In the genomic region with DNA sequence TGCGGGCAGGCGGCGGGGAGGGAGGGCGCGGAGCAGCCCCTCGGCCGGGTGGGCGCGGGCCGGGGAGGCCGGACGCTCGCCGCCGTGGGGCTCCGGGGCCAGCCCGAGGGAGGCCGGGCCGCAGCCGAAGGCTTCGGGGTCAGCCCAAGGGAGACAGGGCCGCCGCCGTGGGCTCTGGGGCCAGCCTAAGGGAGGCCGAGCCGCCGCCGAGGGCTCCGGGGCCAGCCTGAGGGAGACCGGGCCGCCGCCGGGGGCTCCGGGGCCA, we compare ENCODE assay signal across 2 cellular contexts.
TF ChIP-seq lines count a peak whose summit lies in the region.

No MANE protein-coding gene starts in this region.

TF ChIP-seq in GM12878, 131 proteins besides CTCF, POLR2A, EP300 and RAD21:
- TF ChIP-seq POLR2AphosphoS5 (IDR thresholded peaks at IDR 0.05; ENCODE audit: low read length), result 0 out of 2 replicates have a peak, but pooled peaks have one; percentile 5
- TF ChIP-seq, protein P1, sequence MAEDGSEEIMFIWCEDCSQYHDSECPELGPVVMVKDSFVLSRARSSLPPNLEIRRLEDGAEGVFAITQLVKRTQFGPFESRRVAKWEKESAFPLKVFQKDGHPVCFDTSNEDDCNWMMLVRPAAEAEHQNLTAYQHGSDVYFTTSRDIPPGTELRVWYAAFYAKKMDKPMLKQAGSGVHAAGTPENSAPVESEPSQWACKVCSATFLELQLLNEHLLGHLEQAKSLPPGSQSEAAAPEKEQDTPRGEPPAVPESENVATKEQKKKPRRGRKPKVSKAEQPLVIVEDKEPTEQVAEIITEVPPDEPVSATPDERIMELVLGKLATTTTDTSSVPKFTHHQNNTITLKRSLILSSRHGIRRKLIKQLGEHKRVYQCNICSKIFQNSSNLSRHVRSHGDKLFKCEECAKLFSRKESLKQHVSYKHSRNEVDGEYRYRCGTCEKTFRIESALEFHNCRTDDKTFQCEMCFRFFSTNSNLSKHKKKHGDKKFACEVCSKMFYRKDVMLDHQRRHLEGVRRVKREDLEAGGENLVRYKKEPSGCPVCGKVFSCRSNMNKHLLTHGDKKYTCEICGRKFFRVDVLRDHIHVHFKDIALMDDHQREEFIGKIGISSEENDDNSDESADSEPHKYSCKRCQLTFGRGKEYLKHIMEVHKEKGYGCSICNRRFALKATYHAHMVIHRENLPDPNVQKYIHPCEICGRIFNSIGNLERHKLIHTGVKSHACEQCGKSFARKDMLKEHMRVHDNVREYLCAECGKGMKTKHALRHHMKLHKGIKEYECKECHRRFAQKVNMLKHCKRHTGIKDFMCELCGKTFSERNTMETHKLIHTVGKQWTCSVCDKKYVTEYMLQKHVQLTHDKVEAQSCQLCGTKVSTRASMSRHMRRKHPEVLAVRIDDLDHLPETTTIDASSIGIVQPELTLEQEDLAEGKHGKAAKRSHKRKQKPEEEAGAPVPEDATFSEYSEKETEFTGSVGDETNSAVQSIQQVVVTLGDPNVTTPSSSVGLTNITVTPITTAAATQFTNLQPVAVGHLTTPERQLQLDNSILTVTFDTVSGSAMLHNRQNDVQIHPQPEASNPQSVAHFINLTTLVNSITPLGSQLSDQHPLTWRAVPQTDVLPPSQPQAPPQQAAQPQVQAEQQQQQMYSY (CRISPR knock-in tag; IDR thresholded peaks at IDR 0.05), result no peak
TF ChIP-seq in GM12878: peak in this region for 1.

TF ChIP-seq in HepG2, 621 proteins besides CTCF, POLR2A, EP300 and RAD21:
- TF ChIP-seq KMT2B (CRISPR knock-in tag; IDR thresholded peaks at IDR 0.05), result no peak
- TF ChIP-seq KLF12 (CRISPR knock-in tag; IDR thresholded peaks at IDR 0.05; ENCODE audit: borderline replicate concordance), result peak; percentile 18; the same call in 1 of the 2 replicates
- 0 out of 2 replicates have a peak, but pooled peaks have one; percentile 11 for TF ChIP-seq EED (CRISPR knock-in tag; IDR thresholded peaks at IDR 0.05)
- no peak for TF ChIP-seq MTF1 (CRISPR knock-in tag; IDR thresholded peaks at IDR 0.05)
- peak; percentile 19; the same call in 1 of the 2 replicates for TF ChIP-seq ZNF670 (CRISPR knock-in tag; IDR thresholded peaks at IDR 0.05; ENCODE audit: borderline replicate concordance)
- TF ChIP-seq, protein P2, sequence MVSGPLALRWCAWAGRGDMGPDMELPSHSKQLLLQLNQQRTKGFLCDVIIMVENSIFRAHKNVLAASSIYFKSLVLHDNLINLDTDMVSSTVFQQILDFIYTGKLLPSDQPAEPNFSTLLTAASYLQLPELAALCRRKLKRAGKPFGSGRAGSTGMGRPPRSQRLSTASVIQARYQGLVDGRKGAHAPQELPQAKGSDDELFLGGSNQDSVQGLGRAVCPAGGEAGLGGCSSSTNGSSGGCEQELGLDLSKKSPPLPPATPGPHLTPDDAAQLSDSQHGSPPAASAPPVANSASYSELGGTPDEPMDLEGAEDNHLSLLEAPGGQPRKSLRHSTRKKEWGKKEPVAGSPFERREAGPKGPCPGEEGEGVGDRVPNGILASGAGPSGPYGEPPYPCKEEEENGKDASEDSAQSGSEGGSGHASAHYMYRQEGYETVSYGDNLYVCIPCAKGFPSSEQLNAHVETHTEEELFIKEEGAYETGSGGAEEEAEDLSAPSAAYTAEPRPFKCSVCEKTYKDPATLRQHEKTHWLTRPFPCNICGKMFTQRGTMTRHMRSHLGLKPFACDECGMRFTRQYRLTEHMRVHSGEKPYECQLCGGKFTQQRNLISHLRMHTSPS (CRISPR knock-in tag; IDR thresholded peaks at IDR 0.05; ENCODE audit: low read depth), result no peak
- TF ChIP-seq, protein P3, sequence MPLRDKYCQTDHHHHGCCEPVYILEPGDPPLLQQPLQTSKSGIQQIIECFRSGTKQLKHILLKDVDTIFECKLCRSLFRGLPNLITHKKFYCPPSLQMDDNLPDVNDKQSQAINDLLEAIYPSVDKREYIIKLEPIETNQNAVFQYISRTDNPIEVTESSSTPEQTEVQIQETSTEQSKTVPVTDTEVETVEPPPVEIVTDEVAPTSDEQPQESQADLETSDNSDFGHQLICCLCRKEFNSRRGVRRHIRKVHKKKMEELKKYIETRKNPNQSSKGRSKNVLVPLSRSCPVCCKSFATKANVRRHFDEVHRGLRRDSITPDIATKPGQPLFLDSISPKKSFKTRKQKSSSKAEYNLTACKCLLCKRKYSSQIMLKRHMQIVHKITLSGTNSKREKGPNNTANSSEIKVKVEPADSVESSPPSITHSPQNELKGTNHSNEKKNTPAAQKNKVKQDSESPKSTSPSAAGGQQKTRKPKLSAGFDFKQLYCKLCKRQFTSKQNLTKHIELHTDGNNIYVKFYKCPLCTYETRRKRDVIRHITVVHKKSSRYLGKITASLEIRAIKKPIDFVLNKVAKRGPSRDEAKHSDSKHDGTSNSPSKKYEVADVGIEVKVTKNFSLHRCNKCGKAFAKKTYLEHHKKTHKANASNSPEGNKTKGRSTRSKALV (CRISPR knock-in tag; IDR thresholded peaks at IDR 0.05), result 0 out of 2 replicates have a peak, but pooled peaks have one; percentile 23
- no peak for TF ChIP-seq CCAR2 (optimal IDR thresholded peaks at IDR 0.05; ENCODE audit: low read depth, low read length)
- peak; percentile 6; the same call in 1 of the 2 replicates for TF ChIP-seq ZFY (CRISPR knock-in tag; IDR thresholded peaks at IDR 0.05)
- no peak for TF ChIP-seq ZNF10 (CRISPR knock-in tag; IDR thresholded peaks at IDR 0.05; ENCODE audit: borderline replicate concordance, low read depth)
- TF ChIP-seq ZNF564 (CRISPR knock-in tag; IDR thresholded peaks at IDR 0.05), result peak; percentile 52; the same call in 1 of the 2 replicates
- TF ChIP-seq MTF2 (CRISPR knock-in tag; IDR thresholded peaks at IDR 0.05; ENCODE audit: borderline replicate concordance), result 0 out of 2 replicates have a peak, but pooled peaks have one; percentile 40
- no peak for TF ChIP-seq ZNF552 (CRISPR knock-in tag; IDR thresholded peaks at IDR 0.05; ENCODE audit: borderline replicate concordance)
- TF ChIP-seq RBFOX2 (IDR thresholded peaks at IDR 0.05; ENCODE audit: low read depth, low read length), result peak; percentile 80; the same call in 1 of the 2 replicates
- TF ChIP-seq HOXD1 (CRISPR knock-in tag; IDR thresholded peaks at IDR 0.05), result no peak
- peak; percentile 45; the same call in 1 of the 2 replicates for TF ChIP-seq ZFX (CRISPR knock-in tag; IDR thresholded peaks at IDR 0.05; ENCODE audit: low read depth)
- TF ChIP-seq ZNF572 (CRISPR knock-in tag; IDR thresholded peaks at IDR 0.05), result no peak
- TF ChIP-seq ZNF547 (CRISPR knock-in tag; IDR thresholded peaks at IDR 0.05), result 0 out of 2 replicates have a peak, but pooled peaks have one; percentile 4
- no peak for TF ChIP-seq FOXP1 (IDR thresholded peaks at IDR 0.05)
- TF ChIP-seq FOXP1 (CRISPR knock-in tag; IDR thresholded peaks at IDR 0.05), result no peak
- TF ChIP-seq KDM6A (CRISPR knock-in tag; IDR thresholded peaks at IDR 0.05; ENCODE audit: low read depth), result no peak
- TF ChIP-seq, protein P4, sequence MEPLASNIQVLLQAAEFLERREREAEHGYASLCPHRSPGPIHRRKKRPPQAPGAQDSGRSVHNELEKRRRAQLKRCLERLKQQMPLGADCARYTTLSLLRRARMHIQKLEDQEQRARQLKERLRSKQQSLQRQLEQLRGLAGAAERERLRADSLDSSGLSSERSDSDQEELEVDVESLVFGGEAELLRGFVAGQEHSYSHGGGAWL (CRISPR knock-in tag; IDR thresholded peaks at IDR 0.05), result no peak
- TF ChIP-seq ZNF331 (CRISPR knock-in tag; IDR thresholded peaks at IDR 0.05), result no peak
- TF ChIP-seq ZKSCAN5 (CRISPR knock-in tag; IDR thresholded peaks at IDR 0.05), result no peak
- TF ChIP-seq ZFAT (CRISPR knock-in tag; conservative IDR thresholded peaks at IDR 0.05), result no peak
- TF ChIP-seq, protein P5, sequence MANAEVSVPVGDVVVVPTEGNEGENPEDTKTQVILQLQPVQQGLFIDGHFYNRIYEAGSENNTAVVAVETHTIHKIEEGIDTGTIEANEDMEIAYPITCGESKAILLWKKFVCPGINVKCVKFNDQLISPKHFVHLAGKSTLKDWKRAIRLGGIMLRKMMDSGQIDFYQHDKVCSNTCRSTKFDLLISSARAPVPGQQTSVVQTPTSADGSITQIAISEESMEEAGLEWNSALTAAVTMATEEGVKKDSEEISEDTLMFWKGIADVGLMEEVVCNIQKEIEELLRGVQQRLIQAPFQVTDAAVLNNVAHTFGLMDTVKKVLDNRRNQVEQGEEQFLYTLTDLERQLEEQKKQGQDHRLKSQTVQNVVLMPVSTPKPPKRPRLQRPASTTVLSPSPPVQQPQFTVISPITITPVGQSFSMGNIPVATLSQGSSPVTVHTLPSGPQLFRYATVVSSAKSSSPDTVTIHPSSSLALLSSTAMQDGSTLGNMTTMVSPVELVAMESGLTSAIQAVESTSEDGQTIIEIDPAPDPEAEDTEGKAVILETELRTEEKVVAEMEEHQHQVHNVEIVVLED (CRISPR knock-in tag; IDR thresholded peaks at IDR 0.05; ENCODE audit: borderline replicate concordance), result 0 out of 2 replicates have a peak, but pooled peaks have one; percentile 4
- TF ChIP-seq SP140L (CRISPR knock-in tag; IDR thresholded peaks at IDR 0.05; ENCODE audit: borderline replicate concordance), result no peak
- TF ChIP-seq, protein P6, sequence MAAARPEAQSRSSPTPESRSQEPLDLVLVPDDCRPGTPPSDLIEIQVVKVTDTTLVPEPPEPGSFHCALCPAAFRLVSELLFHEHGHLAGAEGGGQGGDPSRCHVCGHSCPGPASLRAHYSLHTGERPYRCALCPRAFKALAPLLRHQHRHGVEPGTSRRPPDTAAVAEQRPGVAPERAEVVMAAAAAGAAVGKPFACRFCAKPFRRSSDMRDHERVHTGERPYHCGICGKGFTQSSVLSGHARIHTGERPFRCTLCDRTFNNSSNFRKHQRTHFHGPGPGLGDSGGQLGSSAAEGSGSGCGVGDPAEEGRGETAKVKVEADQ (CRISPR knock-in tag; IDR thresholded peaks at IDR 0.05; ENCODE audit: borderline replicate concordance), result 0 out of 2 replicates have a peak, but pooled peaks have one; percentile 15
- peak; percentile 22 for TF ChIP-seq HNRNPLL (IDR thresholded peaks at IDR 0.05; ENCODE audit: low read depth, low read length, poor library complexity, severe bottlenecking)
- TF ChIP-seq KAT8 (CRISPR knock-in tag; IDR thresholded peaks at IDR 0.05), result 0 out of 2 replicates have a peak, but pooled peaks have one; percentile 5
- TF ChIP-seq ZNF777 (CRISPR knock-in tag; IDR thresholded peaks at IDR 0.05), result 0 out of 2 replicates have a peak, but pooled peaks have one; percentile 8
- TF ChIP-seq, protein P7, sequence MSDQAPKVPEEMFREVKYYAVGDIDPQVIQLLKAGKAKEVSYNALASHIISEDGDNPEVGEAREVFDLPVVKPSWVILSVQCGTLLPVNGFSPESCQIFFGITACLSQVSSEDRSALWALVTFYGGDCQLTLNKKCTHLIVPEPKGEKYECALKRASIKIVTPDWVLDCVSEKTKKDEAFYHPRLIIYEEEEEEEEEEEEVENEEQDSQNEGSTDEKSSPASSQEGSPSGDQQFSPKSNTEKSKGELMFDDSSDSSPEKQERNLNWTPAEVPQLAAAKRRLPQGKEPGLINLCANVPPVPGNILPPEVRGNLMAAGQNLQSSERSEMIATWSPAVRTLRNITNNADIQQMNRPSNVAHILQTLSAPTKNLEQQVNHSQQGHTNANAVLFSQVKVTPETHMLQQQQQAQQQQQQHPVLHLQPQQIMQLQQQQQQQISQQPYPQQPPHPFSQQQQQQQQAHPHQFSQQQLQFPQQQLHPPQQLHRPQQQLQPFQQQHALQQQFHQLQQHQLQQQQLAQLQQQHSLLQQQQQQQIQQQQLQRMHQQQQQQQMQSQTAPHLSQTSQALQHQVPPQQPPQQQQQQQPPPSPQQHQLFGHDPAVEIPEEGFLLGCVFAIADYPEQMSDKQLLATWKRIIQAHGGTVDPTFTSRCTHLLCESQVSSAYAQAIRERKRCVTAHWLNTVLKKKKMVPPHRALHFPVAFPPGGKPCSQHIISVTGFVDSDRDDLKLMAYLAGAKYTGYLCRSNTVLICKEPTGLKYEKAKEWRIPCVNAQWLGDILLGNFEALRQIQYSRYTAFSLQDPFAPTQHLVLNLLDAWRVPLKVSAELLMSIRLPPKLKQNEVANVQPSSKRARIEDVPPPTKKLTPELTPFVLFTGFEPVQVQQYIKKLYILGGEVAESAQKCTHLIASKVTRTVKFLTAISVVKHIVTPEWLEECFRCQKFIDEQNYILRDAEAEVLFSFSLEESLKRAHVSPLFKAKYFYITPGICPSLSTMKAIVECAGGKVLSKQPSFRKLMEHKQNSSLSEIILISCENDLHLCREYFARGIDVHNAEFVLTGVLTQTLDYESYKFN (CRISPR knock-in tag; conservative IDR thresholded peaks at IDR 0.05), result peak; percentile 1; the same call in 1 of the 2 replicates
TF ChIP-seq in HepG2: peak in this region for 16.
